Comparison of ENCODE assay signal across 8 cellular contexts in the genomic region with DNA sequence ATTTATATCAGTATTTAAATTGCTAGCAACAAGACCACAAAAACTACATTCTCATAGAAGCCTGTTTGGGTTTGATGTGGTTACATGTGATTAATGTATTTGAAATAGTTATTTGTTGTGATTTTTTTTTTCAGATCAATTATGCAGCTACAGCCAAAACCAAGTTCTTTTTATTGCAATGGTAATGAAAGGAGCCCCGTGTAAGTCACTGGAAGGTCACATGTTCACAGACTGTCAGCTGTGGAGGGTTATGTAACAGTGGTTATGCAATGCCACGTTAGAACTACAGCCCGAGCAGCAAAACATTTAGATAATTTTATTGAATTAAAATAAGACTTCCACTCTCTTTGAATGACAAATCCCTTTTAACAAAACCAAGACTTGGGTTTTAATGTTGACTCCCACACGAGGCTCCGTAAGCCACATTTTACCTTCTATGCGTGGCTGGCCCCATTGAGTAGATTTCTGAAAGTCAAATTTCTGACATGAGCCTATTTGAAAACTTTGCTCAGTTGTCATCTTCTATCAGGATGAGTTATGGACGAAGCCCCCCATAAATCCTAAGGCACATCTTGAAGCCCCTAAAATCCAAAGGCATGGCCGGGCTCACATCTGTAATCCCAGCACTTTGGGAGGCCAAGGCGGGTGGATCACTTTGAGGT. TPM values are rescaled to one million over a fixed set of nuclear protein-coding genes. Genes with fewer than 3 reads are reported as not detected.
DNase-seq lines count a peak whose midpoint lies in the region; ATAC-seq, FAIRE-seq and TF ChIP-seq lines count a peak whose summit lies in the region.

No MANE protein-coding gene starts in this region.

- no peaks in the 10 kb centered on the region for H3K4me1 ChIP-seq in colonic mucosa

- TF ChIP-seq CTCF in AG04449 (IDR thresholded peaks at IDR 0.05; ENCODE audit: insufficient read depth, low read length, missing control alignments) (no peak), colonic mucosa (IDR thresholded peaks at IDR 0.05) (no peak)

- DNase-seq in AG04449 (ENCODE audit: low read depth, low spot score) = peak; percentile 42
- peak; percentile 89 for DNase-seq in NOMO-1 treated with DMSO at 0.1 percent for 48 hours (lab: John Stamatoyannopoulos, UW; ENCODE audit: unreplicated experiment)
- DNase-seq in colonic mucosa = peak; percentile 47
- peak; percentile 91 for DNase-seq in midbrain (lab: John Stamatoyannopoulos, UW)
- no peak for DNase-seq in urothelium cell line (ENCODE audit: low spot score)
- no peak for DNase-seq in NCI-H446 (lab: John Stamatoyannopoulos, UW)

- no peaks in the 10 kb centered on the region for H3K36me3 ChIP-seq in colonic mucosa

- ATAC-seq in GM21786 (IDR thresholded peaks at IDR 0.05; ENCODE audit: unreplicated experiment) (no peak), HG03108 (IDR thresholded peaks at IDR 0.05; ENCODE audit: unreplicated experiment) (no peak)

- no peaks in the 10 kb centered on the region for H3K9me3 ChIP-seq in colonic mucosa

- CTCF ChIA-PET in AG04449 (lab: Yijun Ruan, JAX) = interaction anchor here (0.7 to 4.8 kb wide), 10 partner anchors 8 to 155 kb away, joined by 3 to 46 read pairs (median 4); no protein-coding TSS in a partner anchor

- intact Hi-C loops in colonic mucosa (cut with DNase I) = no loop called here

- POLR2A ChIA-PET in AG04449 (lab: Yijun Ruan, JAX) = interaction anchor here (1.6 kb wide), 1 partner anchor 10 kb away, joined by 5 read pairs; no protein-coding TSS in a partner anchor

- H3K9ac ChIP-seq in colonic mucosa (ENCODE audit: low read depth in 2 of 2, low read length in 2 of 2) = no peak overlapping the region

- H3K4me3 ChIP-seq in AG04449 (ENCODE audit: low read depth, low read length) (no peak overlapping the region), colonic mucosa (no peak overlapping the region)

- no peaks in the 10 kb centered on the region for H3K27me3 ChIP-seq in colonic mucosa

- no peak for FAIRE-seq in urothelium cell line (lab: Jason Lieb, UNC)

- peak overlapping the region; percentile 24 for H3K27ac ChIP-seq in colonic mucosa

RNA-seq across cellular contexts. Expression of a gene that starts 41.8 kb away (rescaled TPM):
- 10 to 100 TPM; 31.0 to 38.8 TPM for total RNA-seq in colonic mucosa

Comparison
In these comparisons a context has a peak if more than half of its experiments do, and no peak if none do; other contexts are left out.
1. DNase-seq: peak in AG04449 (single experiment), NOMO-1 treated with DMSO at 0.1 percent for 48 hours (single experiment), colonic mucosa (single experiment) and midbrain (single experiment); none in urothelium cell line (single experiment) and NCI-H446 (0 of 2).